In genomic region chr4:58665649-58666048, GRCh38 we compare ENCODE assay signal across 14 cellular contexts.
DNase-seq lines count a peak whose midpoint lies in the region; ATAC-seq and TF ChIP-seq lines count a peak whose summit lies in the region.
"Had no signal": no experiment of that assay in that cellular context is flagged by ENCODE, and none has a peak within 500 bp of the region (broad histone marks: within the 10 kb centered on the region; RNA-seq: fewer than 3 reads in every experiment).

No MANE protein-coding gene starts in this region.

- H3K79me2 ChIP-seq in PC-3 (ENCODE audit: low read length) (no peaks in the 10 kb centered on the region), H9 (ENCODE audit: insufficient read depth, low read length) (no peaks in the 10 kb centered on the region)

- no peak overlapping the region for H3K4ac ChIP-seq in H9 (ENCODE audit: low read depth, low read length)

- H3K36me3 Mint-ChIP-seq in endodermal cell (ENCODE audit: low read depth), result no peaks in the 10 kb centered on the region
- H3K36me3 Mint-ChIP-seq in activated T-cell treated with anti-CD3 and anti-CD28 coated beads, Interleukin-2, amount 50 U/mL, for 72 hours (ENCODE audit: insufficient read depth in 2 of 2), result peaks cover under 1 to 3% of the 10 kb centered on the region in 2 donors
- peaks cover 14 to 44% (median 24%) of the 10 kb centered on the region in 3 experiments for H3K36me3 Mint-ChIP-seq in H9 (ENCODE audit: insufficient read depth in 1 of 3, low read depth in 3 of 3)
- H3K36me3 Mint-ChIP-seq: CD4-positive, alpha-beta memory T cell had no signal

- no peaks in the 10 kb centered on the region for H3K9me2 ChIP-seq in PC-3 (replicated peaks; ENCODE audit: low read length)

- H3K36me3 ChIP-seq in PC-3 (ENCODE audit: low read depth, low read length), result no peaks in the 10 kb centered on the region
- no peaks in the 10 kb centered on the region for H3K36me3 ChIP-seq in endodermal cell (ENCODE audit: control insufficient read depth, insufficient read depth, low read length)

- H4K20me1 ChIP-seq in PC-3 (ENCODE audit: low read length), result no peaks in the 10 kb centered on the region
- H4K20me1 ChIP-seq in H9 (ENCODE audit: control insufficient read depth, insufficient read depth, insufficient read length), result no peaks in the 10 kb centered on the region

- H2BK120ac ChIP-seq in H9 (ENCODE audit: low read depth, low read length, poor library complexity, severe bottlenecking), result no peak overlapping the region

- H3K27ac ChIP-seq in PC-3 (ENCODE audit: low read length), result no peak overlapping the region
- no peak overlapping the region for H3K27ac ChIP-seq in endodermal cell (ENCODE audit: low read depth, low read length)
- no peak overlapping the region for H3K27ac ChIP-seq in H9 (ENCODE audit: insufficient read length, low read depth, low read length)

- no peaks in the 10 kb centered on the region for H3K27me3 Mint-ChIP-seq in endodermal cell (ENCODE audit: insufficient read depth)
- H3K27me3 Mint-ChIP-seq in activated T-cell treated with anti-CD3 and anti-CD28 coated beads, Interleukin-2, amount 50 U/mL, for 72 hours (ENCODE audit: low read depth), result no peaks in the 10 kb centered on the region
- no peaks in the 10 kb centered on the region for H3K27me3 Mint-ChIP-seq in H9 (ENCODE audit: low read depth)
- H3K27me3 Mint-ChIP-seq: B cell; CD4-positive, alpha-beta memory T cell had no signal

- CTCF ChIA-PET in PC-3 (lab: Charles Lee), result no interaction called here

- H2BK20ac ChIP-seq in H9 (ENCODE audit: low read depth, low read length, poor library complexity, severe bottlenecking), result no peak overlapping the region

- no peak overlapping the region for H2BK5ac ChIP-seq in H9 (ENCODE audit: insufficient read length, low read length)

- H3K9me3 ChIP-seq in PC-3 (ENCODE audit: low read length) (no peaks in the 10 kb centered on the region), endodermal cell (ENCODE audit: control insufficient read depth, low read length) (no peaks in the 10 kb centered on the region), H9 (ENCODE audit: control insufficient read depth, low read depth, low read length) (peaks cover 9% of the 10 kb centered on the region)

- H2AFZ ChIP-seq in PC-3 (ENCODE audit: low read length) (no peak overlapping the region), H9 (ENCODE audit: low read length) (no peak overlapping the region)

- WGBS in endodermal cell (ENCODE audit: insufficient coverage in 1 of 2, insufficient read length in 1 of 2), 2 experiments, result 75 to 89% methylated on average over 2 of the region's 3 CpGs
- WGBS in H9 (ENCODE audit: extremely low coverage, insufficient read length, low lambda C conversion rate), result no CpG with 5 or more reads among the region's 3 CpGs

- H3K4me1 Mint-ChIP-seq in endodermal cell (no peaks in the 10 kb centered on the region), H9 (peaks cover 14 to 16% of the 10 kb centered on the region in 2 experiments)
- H3K4me1 Mint-ChIP-seq in activated T-cell treated with anti-CD3 and anti-CD28 coated beads, Interleukin-2, amount 50 U/mL, for 72 hours (ENCODE audit: low read depth), result no peaks in the 10 kb centered on the region
- H3K4me1 Mint-ChIP-seq: B cell; CD4-positive, alpha-beta memory T cell had no signal

- no peak overlapping the region for H4K5ac ChIP-seq in H9 (ENCODE audit: insufficient read length, low read depth, low read length)

- H3K9ac ChIP-seq in PC-3 (ENCODE audit: low read length), result no peak overlapping the region
- no peak overlapping the region for H3K9ac ChIP-seq in endodermal cell (ENCODE audit: extremely low read depth, low read length, poor library complexity, severe bottlenecking)
- H3K9ac ChIP-seq in H9 (ENCODE audit: extremely low read depth, insufficient read length, low read length), result no peak overlapping the region

- intact Hi-C loops in PC-3 (cut with micrococcal nuclease), result no loop called here

- peak; percentile 65 for ATAC-seq in PC-3
- ATAC-seq in activated T-cell treated with anti-CD3 and anti-CD28 coated beads, Interleukin-2, amount 50 U/mL, for 72 hours (replicated peaks in 1 of 2), result no peak
- ATAC-seq: GM12878, HCT116 had no signal

- H2BK12ac ChIP-seq in H9 (ENCODE audit: insufficient read length, low read depth, low read length), result no peak overlapping the region

- no peak overlapping the region for H3T11ph ChIP-seq in H9 (ENCODE audit: low read length)

- H2BK15ac ChIP-seq in H9 (ENCODE audit: low read depth, low read length), result no peak overlapping the region

- peak; percentile 23 for DNase-seq in NCI-H748 (lab: John Stamatoyannopoulos, UW; ENCODE audit: unreplicated experiment)
- no peak for DNase-seq in NCI-H748 treated with DMSO at 0.1 percent for 48 hours (lab: John Stamatoyannopoulos, UW)
- DNase-seq in NCI-H1105 treated with DMSO at 0.1 percent for 48 hours (lab: John Stamatoyannopoulos, UW), result peak; percentile 70
- peak; percentile 12 for DNase-seq in PC-3
- DNase-seq in mesenteric fat pad (ENCODE audit: low spot score), result no peak
- no peak for DNase-seq in endodermal cell
- no peak for DNase-seq in activated T-cell treated with anti-CD3 and anti-CD28 coated beads, Interleukin-2, amount 50 U/mL, for 72 hours
- no peak for DNase-seq in H9
- DNase-seq: C1 segment of cervical spinal cord; CD4-positive, alpha-beta memory T cell; IMR-90 had no signal

- POLR2A ChIA-PET in PC-3 (lab: Charles Lee; ENCODE audit: unreplicated experiment), result no interaction called here

- H4K8ac ChIP-seq in H9 (replicated peaks; ENCODE audit: insufficient read length, low read depth, low read length), result no peak overlapping the region

- BruUV-seq in PC-3 (replicated peaks; lab: Mats Ljungman, UMichigan), result no TSS peak

- H3K4me3 Mint-ChIP-seq in endodermal cell (no peak overlapping the region), H9 (no peak overlapping the region)
- H3K4me3 Mint-ChIP-seq in activated T-cell treated with anti-CD3 and anti-CD28 coated beads, Interleukin-2, amount 50 U/mL, for 72 hours, result no peak overlapping the region
- H3K4me3 Mint-ChIP-seq: B cell; CD4-positive, alpha-beta memory T cell had no signal

- no peaks in the 10 kb centered on the region for H3K23me2 ChIP-seq in H9 (ENCODE audit: insufficient read length, low read depth, low read length, poor library complexity, severe bottlenecking)

- no peak overlapping the region for H3K23ac ChIP-seq in H9 (ENCODE audit: insufficient read length, low read depth, low read length)

- no peak overlapping the region for H3K56ac ChIP-seq in H9 (ENCODE audit: insufficient read length, low read depth, low read length)

- H3K4me3 ChIP-seq in PC-3 (ENCODE audit: low read length) (no peak overlapping the region), endodermal cell (ENCODE audit: low read length) (no peak overlapping the region)
- H3K4me3 ChIP-seq: GM12878 had no signal

- no peak overlapping the region for H3K14ac ChIP-seq in H9 (ENCODE audit: insufficient read depth, low read length)

- H2AK5ac ChIP-seq in H9 (ENCODE audit: insufficient read length, low read length), result no peak overlapping the region

- no peak overlapping the region for H4K91ac ChIP-seq in H9 (ENCODE audit: insufficient read length, low read depth, low read length)

- no peak overlapping the region for H3K4me2 ChIP-seq in PC-3 (ENCODE audit: low read length)
- H3K4me2 ChIP-seq in H9 (ENCODE audit: insufficient read depth, insufficient read length, low read length), result no peak overlapping the region

- H3K4me1 ChIP-seq in PC-3 (ENCODE audit: insufficient read depth, low read length), result no peaks in the 10 kb centered on the region
- H3K4me1 ChIP-seq in endodermal cell (ENCODE audit: control insufficient read depth, insufficient read depth, low read length), result no peaks in the 10 kb centered on the region
- no peaks in the 10 kb centered on the region for H3K4me1 ChIP-seq in H9 (ENCODE audit: insufficient read depth, low read length)

- TF ChIP-seq CTCF in PC-3 (conservative IDR thresholded peaks at IDR 0.05; ENCODE audit: low read depth, low read length), result no peak
- no peak for TF ChIP-seq CTCF in endodermal cell (conservative IDR thresholded peaks at IDR 0.05)
- TF ChIP-seq CTCF in H9 (conservative IDR thresholded peaks at IDR 0.05), result no peak

- no peaks in the 10 kb centered on the region for H3F3A ChIP-seq in PC-3 (ENCODE audit: low read length, unreplicated experiment)

- H3K79me1 ChIP-seq in H9 (ENCODE audit: insufficient read depth, low read depth, low read length, poor library complexity, severe bottlenecking), result no peaks in the 10 kb centered on the region

- H3K9me3 Mint-ChIP-seq in endodermal cell (peaks cover 18% of the 10 kb centered on the region), H9 (peaks cover 24 to 29% of the 10 kb centered on the region in 2 experiments)
- peaks cover 9 to 15% of the 10 kb centered on the region in 2 donors for H3K9me3 Mint-ChIP-seq in activated T-cell treated with anti-CD3 and anti-CD28 coated beads, Interleukin-2, amount 50 U/mL, for 72 hours

- no peaks in the 10 kb centered on the region for H3K27me3 ChIP-seq in PC-3 (ENCODE audit: low read length)
- no peaks in the 10 kb centered on the region for H3K27me3 ChIP-seq in endodermal cell (ENCODE audit: control insufficient read depth, insufficient read depth, low read length, poor library complexity, severe bottlenecking)
- H3K27me3 ChIP-seq in H9 (ENCODE audit: insufficient read depth, low read length), result no peaks in the 10 kb centered on the region

- no peak overlapping the region for H3K27ac Mint-ChIP-seq in endodermal cell
- no peak overlapping the region for H3K27ac Mint-ChIP-seq in activated T-cell treated with anti-CD3 and anti-CD28 coated beads, Interleukin-2, amount 50 U/mL, for 72 hours
- H3K27ac Mint-ChIP-seq in H9, result no peak overlapping the region
- H3K27ac Mint-ChIP-seq: B cell; CD4-positive, alpha-beta memory T cell had no signal

- H3K18ac ChIP-seq in H9 (ENCODE audit: insufficient read length, low read depth, low read length), result no peak overlapping the region

Comparison
In these comparisons a context has a peak if more than half of its experiments do, and no peak if none do; other contexts are left out.
1. DNase-seq: peak in NCI-H748 (single experiment), NCI-H1105 treated with DMSO at 0.1 percent for 48 hours (single experiment) and PC-3 (single experiment); none in NCI-H748 treated with DMSO at 0.1 percent for 48 hours (single experiment), mesenteric fat pad (single experiment), endodermal cell (single experiment), activated T-cell treated with anti-CD3 and anti-CD28 coated beads, Interleukin-2, amount 50 U/mL, for 72 hours (0 of 2) and H9 (single experiment).